14 cellular contexts compared by ENCODE assay signal in the genomic region with DNA sequence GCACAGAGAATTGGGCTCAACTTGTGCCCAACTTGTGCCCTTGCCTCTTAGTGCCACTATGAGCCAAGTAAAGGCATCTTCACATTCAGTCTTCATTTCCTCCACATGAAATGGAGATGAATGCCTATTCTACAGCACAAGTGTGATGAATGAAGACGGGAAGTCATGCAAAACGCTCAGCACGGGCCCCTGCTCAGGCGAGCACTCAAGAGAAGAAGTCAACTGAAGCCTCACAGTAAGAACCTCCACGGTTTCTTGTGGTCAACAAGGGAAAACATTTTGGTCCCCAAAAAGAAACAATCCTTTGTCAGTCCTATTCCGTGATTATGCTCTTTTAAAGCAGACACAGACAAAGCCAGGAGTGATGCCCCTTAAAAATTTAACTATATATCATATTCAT.
DNase-seq lines count a peak whose midpoint lies in the region; ATAC-seq, FAIRE-seq and TF ChIP-seq lines count a peak whose summit lies in the region.
"Had no signal": no experiment of that assay in that cellular context is flagged by ENCODE, and none has a peak within 500 bp of the region (broad histone marks: within the 10 kb centered on the region; RNA-seq: fewer than 3 reads in every experiment).

No MANE protein-coding gene starts in this region.

- no peaks in the 10 kb centered on the region for H3K9me3 ChIP-seq in osteoblast (ENCODE audit: low read depth, low read length)
- H3K9me3 ChIP-seq in CD4-positive, alpha-beta memory T cell (ENCODE audit: control insufficient read depth in 1 of 2, low read length in 2 of 2): no peaks in the 10 kb centered on the region

- H4K20me1 ChIP-seq in osteoblast (ENCODE audit: insufficient read depth, low read length): no peaks in the 10 kb centered on the region

- H3K27me3 Mint-ChIP-seq in WTC11 (ENCODE audit: low read depth): no peaks in the 10 kb centered on the region
- peaks cover 11% of the 10 kb centered on the region for H3K27me3 Mint-ChIP-seq in nephron progenitor cell (ENCODE audit: low read depth, poor library complexity)
- H3K27me3 Mint-ChIP-seq in CD4-positive, alpha-beta memory T cell: no peaks in the 10 kb centered on the region
- H3K27me3 Mint-ChIP-seq: activated T-cell treated with anti-CD3 and anti-CD28 coated beads, Interleukin-2, amount 50 U/mL, for 24 hours; natural killer cell treated with Interleukin-12 subunit alpha and Interleukin-12 subunit beta and Interleukin-15 and Interleukin-18, amount 100 ng/mL, for 72 hours had no signal

- H3K27ac Mint-ChIP-seq in WTC11: peak overlapping the region; percentile 99
- peak overlapping the region; percentile 43 for H3K27ac Mint-ChIP-seq in nephron progenitor cell
- H3K27ac Mint-ChIP-seq in CD4-positive, alpha-beta memory T cell: peak overlapping the region in 1 of 7 donors; percentile 7
- H3K27ac Mint-ChIP-seq: natural killer cell treated with Interleukin-12 subunit alpha and Interleukin-12 subunit beta and Interleukin-15 and Interleukin-18, amount 100 ng/mL, for 72 hours had no signal

- H3K36me3 Mint-ChIP-seq in WTC11 (peaks cover 27% of the 10 kb centered on the region), nephron progenitor cell (ENCODE audit: low read depth) (peaks cover 53% of the 10 kb centered on the region)
- peaks cover 54 to 59% of the 10 kb centered on the region in 2 donors for H3K36me3 Mint-ChIP-seq in CD4-positive, alpha-beta memory T cell

- TF ChIP-seq CTCF in WTC11 (IDR thresholded peaks at IDR 0.05): no peak
- no peak for TF ChIP-seq CTCF in nephron progenitor cell (IDR thresholded peaks at IDR 0.05)
- TF ChIP-seq CTCF in osteoblast (IDR thresholded peaks at IDR 0.05; ENCODE audit: extremely low read depth, low read depth, low read length): no peak

- H3K4me2 ChIP-seq in osteoblast (ENCODE audit: insufficient read depth, low read length): no peak overlapping the region

- H3K27me3 ChIP-seq in osteoblast (ENCODE audit: insufficient read depth, low read length): no peaks in the 10 kb centered on the region
- no peaks in the 10 kb centered on the region for H3K27me3 ChIP-seq in CD4-positive, alpha-beta memory T cell (ENCODE audit: insufficient read depth, low read length)

- no peak for TF ChIP-seq POLR2A in GM12892 (IDR thresholded peaks at IDR 0.05; ENCODE audit: low read depth, low read length)

- no peak overlapping the region for H2AFZ ChIP-seq in osteoblast (ENCODE audit: low read length)

- no peak overlapping the region for H3K4me3 ChIP-seq in osteoblast (ENCODE audit: insufficient read depth, low read length)
- H3K4me3 ChIP-seq in CD4-positive, alpha-beta memory T cell (ENCODE audit: low read length in 2 of 2): no peak overlapping the region

- peaks cover 45% of the 10 kb centered on the region for H3K36me3 ChIP-seq in osteoblast (ENCODE audit: insufficient read depth, low read length)
- peaks cover 30% of the 10 kb centered on the region for H3K36me3 ChIP-seq in CD4-positive, alpha-beta memory T cell (ENCODE audit: insufficient read depth, low read length)

- CTCF ChIA-PET in WTC11 (lab: Charles Lee): no interaction called here
- CTCF ChIA-PET in CD4-positive, alpha-beta memory T cell (lab: Charles Lee; ENCODE audit: partially characterized antibody): interaction anchor here (1.0 kb wide), 1 partner anchor 121 kb away, joined by 3 read pairs; no protein-coding TSS in a partner anchor

- intact Hi-C loops in CD4-positive, alpha-beta memory T cell (cut with micrococcal nuclease): loop anchor here (10.0 kb wide), 1 partner anchor 123 kb away; no protein-coding TSS in a partner anchor

- FAIRE-seq in GM12892 (lab: Jason Lieb, UNC): peak; percentile 76

- no peaks in the 10 kb centered on the region for H3K79me2 ChIP-seq in osteoblast (ENCODE audit: insufficient read depth, low read length)

- ATAC-seq in GM21367 (IDR thresholded peaks at IDR 0.05; ENCODE audit: unreplicated experiment): peak; percentile 21
- no peak for ATAC-seq in WTC11
- no peak for ATAC-seq in GM18511 (IDR thresholded peaks at IDR 0.05; ENCODE audit: unreplicated experiment)
- ATAC-seq: natural killer cell treated with Interleukin-12 subunit alpha and Interleukin-12 subunit beta and Interleukin-15 and Interleukin-18, amount 100 ng/mL, for 72 hours had no signal

- DNase-seq in GM12892 (ENCODE audit: insufficient read length) (no peak), WTC11 (ENCODE audit: low spot score) (no peak), nephron progenitor cell (no peak), osteoblast (ENCODE audit: insufficient read length, low spot score, missing footprints) (no peak)
- DNase-seq in CD4-positive, alpha-beta memory T cell: no peak
- no peak for DNase-seq in activated effector memory CD4-positive, alpha-beta T cell treated with anti-CD3 and anti-CD28 coated beads, Interleukin-2, amount 50 U/mL, for 16 hours
- DNase-seq: DMS153, KBM-7, NCI-H2171 had no signal

- no peak overlapping the region for H3K27ac ChIP-seq in osteoblast (ENCODE audit: low read depth, low read length)
- H3K27ac ChIP-seq in CD4-positive, alpha-beta memory T cell (ENCODE audit: low read depth, low read length): no peak overlapping the region

- H3K9me3 Mint-ChIP-seq in WTC11: peaks cover 8% of the 10 kb centered on the region
- H3K9me3 Mint-ChIP-seq in nephron progenitor cell: no peaks in the 10 kb centered on the region
- H3K9me3 Mint-ChIP-seq in CD4-positive, alpha-beta memory T cell: no peaks in the 10 kb centered on the region
- H3K9me3 Mint-ChIP-seq: activated T-cell treated with anti-CD3 and anti-CD28 coated beads, Interleukin-2, amount 50 U/mL, for 24 hours; natural killer cell treated with Interleukin-12 subunit alpha and Interleukin-12 subunit beta and Interleukin-15 and Interleukin-18, amount 100 ng/mL, for 72 hours had no signal

- POLR2A ChIA-PET in WTC11 (lab: Charles Lee): no interaction called here
- POLR2A ChIA-PET in CD4-positive, alpha-beta memory T cell (lab: Charles Lee; ENCODE audit: partially characterized antibody): no interaction called here

- H3K4me1 ChIP-seq in osteoblast (ENCODE audit: insufficient read depth, low read length): peaks cover 27% of the 10 kb centered on the region
- peaks cover 44% of the 10 kb centered on the region for H3K4me1 ChIP-seq in CD4-positive, alpha-beta memory T cell (ENCODE audit: insufficient read depth, low read length)

- peaks cover 87% of the 10 kb centered on the region for H3K4me1 Mint-ChIP-seq in WTC11
- H3K4me1 Mint-ChIP-seq in nephron progenitor cell: peaks cover 69% of the 10 kb centered on the region
- H3K4me1 Mint-ChIP-seq in CD4-positive, alpha-beta memory T cell: peaks cover 24 to 56% (median 44%) of the 10 kb centered on the region in 4 donors

- H3K4me3 Mint-ChIP-seq in WTC11: no peak overlapping the region
- H3K4me3 Mint-ChIP-seq in nephron progenitor cell: no peak overlapping the region
- no peak overlapping the region for H3K4me3 Mint-ChIP-seq in CD4-positive, alpha-beta memory T cell
- H3K4me3 Mint-ChIP-seq: activated T-cell treated with anti-CD3 and anti-CD28 coated beads, Interleukin-2, amount 50 U/mL, for 24 hours; brain; natural killer cell treated with Interleukin-12 subunit alpha and Interleukin-12 subunit beta and Interleukin-15 and Interleukin-18, amount 100 ng/mL, for 72 hours had no signal

TF ChIP-seq in WTC11, 78 proteins besides CTCF, POLR2A, EP300 and RAD21:
- no peak for TF ChIP-seq RORB (CRISPR knock-in tag; IDR thresholded peaks at IDR 0.05)
TF ChIP-seq in WTC11: peak in this region for 0.
